In genomic region chr16:28210979-28211505, GRCh38 we compare ENCODE assay signal across 8 cellular contexts. TPM values are rescaled to one million over a fixed set of nuclear protein-coding genes. Genes with fewer than 3 reads are reported as not detected.
DNase-seq lines count a peak whose midpoint lies in the region; ATAC-seq and TF ChIP-seq lines count a peak whose summit lies in the region.

No MANE protein-coding gene starts in this region.

- peaks cover 13% of the 10 kb centered on the region for H4K20me1 ChIP-seq in OCI-LY7 (ENCODE audit: insufficient read depth, low read length)

- H3K27me3 ChIP-seq in naive thymus-derived CD4-positive, alpha-beta T cell (ENCODE audit: control insufficient read depth in 2 of 2, insufficient read depth in 2 of 2, low read length in 2 of 2): no peaks in the 10 kb centered on the region

- H2AFZ ChIP-seq in OCI-LY7 (ENCODE audit: low read length): peak overlapping the region; percentile 13; the same call in 1 of the 2 replicates

- H3K9me3 Mint-ChIP-seq in activated T-helper 17 cell treated with anti-CD3 and anti-CD28 coated beads, Interleukin-2, amount 50 U/mL, for 72 hours: no peaks in the 10 kb centered on the region
- peaks cover 0 to 5% (median 0%) of the 10 kb centered on the region in 11 donors for H3K9me3 Mint-ChIP-seq in naive thymus-derived CD4-positive, alpha-beta T cell

- DNase-seq in NCI-H2227 (lab: John Stamatoyannopoulos, UW; ENCODE audit: unreplicated experiment) (peak; percentile 76), NCI-H2227 treated with DMSO at 0.1 percent for 48 hours (lab: John Stamatoyannopoulos, UW) (no peak), OCI-LY7 (ENCODE audit: low spot score) (peak; percentile 61), fibroblast of gingiva (ENCODE audit: low read depth) (peak; percentile 66)
- peak; percentile 36 to 71 (median 43) for DNase-seq in naive thymus-derived CD4-positive, alpha-beta T cell
- peak; percentile 82 for DNase-seq in stimulated activated naive CD8-positive, alpha-beta T cell treated with anti-CD3 and anti-CD28 coated beads, Interleukin-15, Interleukin-2, amounts not matched to agents 100 U/mL and 50 U/mL, for 24 hours

- H3K79me2 ChIP-seq in OCI-LY7 (ENCODE audit: insufficient read depth, low read depth, low read length): peaks cover 54% of the 10 kb centered on the region

- CTCF ChIA-PET in OCI-LY7 (lab: Charles Lee; ENCODE audit: unreplicated experiment): no interaction called here
- CTCF ChIA-PET in naive thymus-derived CD4-positive, alpha-beta T cell (lab: Charles Lee): interaction anchor here (0.8 to 4.9 kb wide), 10 partner anchors 12 to 106 kb away, joined by 3 to 26 read pairs (median 6); no protein-coding TSS in a partner anchor

- H3K9me3 ChIP-seq in OCI-LY7 (ENCODE audit: low read length): no peaks in the 10 kb centered on the region
- H3K9me3 ChIP-seq in naive thymus-derived CD4-positive, alpha-beta T cell (ENCODE audit: control insufficient read depth in 2 of 3, low read length in 3 of 3): no peaks in the 10 kb centered on the region

- intact Hi-C loops in OCI-LY7 (cut with micrococcal nuclease; ENCODE audit: unreplicated experiment): no loop called here
- intact Hi-C loops in naive thymus-derived CD4-positive, alpha-beta T cell (cut with micrococcal nuclease): loop anchor here (1.0 to 10.0 kb wide), 9 partner anchors 9 to 1016 kb away; partner anchors contain the start of genes APOBR (in 1 of the 2), ATXN2L (in 1 of the 2), CLN3 (in 1 of the 2) and KATNIP (in 1 of the 2)

- H3K4me2 ChIP-seq in OCI-LY7 (ENCODE audit: low read length): peak overlapping the region; percentile 84

- peak overlapping the region; percentile 81 for H3K4me3 ChIP-seq in OCI-LY7 (ENCODE audit: low read depth, low read length, poor library complexity, severe bottlenecking)
- peak overlapping the region; percentile 72 for H3K4me3 ChIP-seq in naive thymus-derived CD4-positive, alpha-beta T cell (ENCODE audit: low read length)

- POLR2A ChIA-PET in OCI-LY7 (lab: Charles Lee): interaction anchor here (1.2 to 1.8 kb wide), 3 partner anchors 12 to 60 kb away, joined by 4 to 11 read pairs (median 8); no protein-coding TSS in a partner anchor
- POLR2A ChIA-PET in naive thymus-derived CD4-positive, alpha-beta T cell (lab: Charles Lee): interaction anchor here (0.7 to 6.1 kb wide), 22 partner anchors 9 to 343 kb away, joined by 3 to 92 read pairs (median 10); partner anchors contain the start of gene SGF29

- no peaks in the 10 kb centered on the region for H3K27me3 Mint-ChIP-seq in activated T-helper 17 cell treated with anti-CD3 and anti-CD28 coated beads, Interleukin-2, amount 50 U/mL, for 72 hours
- H3K27me3 Mint-ChIP-seq in naive thymus-derived CD4-positive, alpha-beta T cell: no peaks in the 10 kb centered on the region

- peak; percentile 30 for ATAC-seq in HG03139 (IDR thresholded peaks at IDR 0.05; ENCODE audit: unreplicated experiment)
- ATAC-seq in activated T-helper 17 cell treated with anti-CD3 and anti-CD28 coated beads, Interleukin-2, amount 50 U/mL, for 72 hours (replicated peaks): peak; percentile 68
- ATAC-seq in naive thymus-derived CD4-positive, alpha-beta T cell: peak; percentile 33
- peak; percentile 74 for ATAC-seq in stimulated activated naive CD8-positive, alpha-beta T cell treated with anti-CD3 and anti-CD28 coated beads, Interleukin-15, Interleukin-2, amounts not matched to agents 100 U/mL and 50 U/mL, for 24 hours

- no peak for TF ChIP-seq CTCF in OCI-LY7 (conservative IDR thresholded peaks at IDR 0.05; ENCODE audit: low read length)

- peak overlapping the region; percentile 82 for H3K27ac Mint-ChIP-seq in activated T-helper 17 cell treated with anti-CD3 and anti-CD28 coated beads, Interleukin-2, amount 50 U/mL, for 72 hours
- H3K27ac Mint-ChIP-seq in naive thymus-derived CD4-positive, alpha-beta T cell: peak overlapping the region; percentile 51 to 95 (median 86)

- H3K4me3 Mint-ChIP-seq in activated T-helper 17 cell treated with anti-CD3 and anti-CD28 coated beads, Interleukin-2, amount 50 U/mL, for 72 hours: peak overlapping the region; percentile 91
- H3K4me3 Mint-ChIP-seq in naive thymus-derived CD4-positive, alpha-beta T cell: peak overlapping the region in 9 of 10 donors; percentile 83 to 98 (median 93)

- H3K9me2 ChIP-seq in OCI-LY7 (ENCODE audit: insufficient read depth, low read length): no peaks in the 10 kb centered on the region

- H3K36me3 ChIP-seq in OCI-LY7 (ENCODE audit: insufficient read depth, low read length): peaks cover 45% of the 10 kb centered on the region
- H3K36me3 ChIP-seq in naive thymus-derived CD4-positive, alpha-beta T cell (ENCODE audit: control insufficient read depth in 2 of 3, insufficient read depth in 3 of 3, low read length in 3 of 3): peaks cover 0 to 14% (median 5%) of the 10 kb centered on the region in 3 experiments

- peaks cover 20% of the 10 kb centered on the region for H3K4me1 Mint-ChIP-seq in activated T-helper 17 cell treated with anti-CD3 and anti-CD28 coated beads, Interleukin-2, amount 50 U/mL, for 72 hours
- peaks cover 8 to 41% (median 39%) of the 10 kb centered on the region in 7 donors for H3K4me1 Mint-ChIP-seq in naive thymus-derived CD4-positive, alpha-beta T cell

- H3K36me3 Mint-ChIP-seq in activated T-helper 17 cell treated with anti-CD3 and anti-CD28 coated beads, Interleukin-2, amount 50 U/mL, for 72 hours (ENCODE audit: low read depth): no peaks in the 10 kb centered on the region
- H3K36me3 Mint-ChIP-seq in naive thymus-derived CD4-positive, alpha-beta T cell: peaks cover 5 to 25% (median 16%) of the 10 kb centered on the region in 5 donors

- BruUV-seq in OCI-LY7 (replicated peaks; lab: Mats Ljungman, UMichigan): no TSS peak

- peaks cover 25% of the 10 kb centered on the region for H3K4me1 ChIP-seq in OCI-LY7 (ENCODE audit: insufficient read depth, low read length, poor library complexity, severe bottlenecking)
- peaks cover 21 to 24% of the 10 kb centered on the region in 2 donors for H3K4me1 ChIP-seq in naive thymus-derived CD4-positive, alpha-beta T cell (ENCODE audit: control insufficient read depth in 2 of 2, insufficient read depth in 2 of 2, low read length in 2 of 2)

- H3K27ac ChIP-seq in OCI-LY7 (ENCODE audit: low read depth, low read length, poor library complexity, severe bottlenecking): peak overlapping the region; percentile 53
- H3K27ac ChIP-seq in naive thymus-derived CD4-positive, alpha-beta T cell (ENCODE audit: low read depth, low read length): peak overlapping the region; percentile 85

RNA-seq across cellular contexts. Expression of gene XPO6, which starts 0.7 kb away (rescaled TPM):
- 110 and 130 TPM in 2 replicates for total RNA-seq in OCI-LY7 (2014; rRNA removed; shearing (Covaris generic))
- total RNA-seq in OCI-LY7 (2022): 167 and 186 TPM in 2 replicates
- total RNA-seq in activated T-helper 17 cell treated with anti-CD3 and anti-CD28 coated beads, Interleukin-2, amount 50 U/mL, for 72 hours: 100 to 1,000 TPM; 238 to 263 TPM
- 100 to 1,000 TPM; 232 to 437 (median 385) TPM for total RNA-seq in naive thymus-derived CD4-positive, alpha-beta T cell
- 100 to 1,000 TPM in 1 of 2 donors, 10 to 100 TPM in 1; 89.5 to 144 TPM for polyA plus RNA-seq in naive thymus-derived CD4-positive, alpha-beta T cell
